12 cellular contexts compared by ENCODE assay signal in genomic region chr11:111945198-111945597, GRCh38. TPM values are rescaled to one million over a fixed set of nuclear protein-coding genes. Genes with fewer than 3 reads are reported as not detected.
DNase-seq lines count a peak whose midpoint lies in the region; FAIRE-seq and TF ChIP-seq lines count a peak whose summit lies in the region.
"Had no signal": no experiment of that assay in that cellular context is flagged by ENCODE, and none has a peak within 500 bp of the region (broad histone marks: within the 10 kb centered on the region; RNA-seq: fewer than 3 reads in every experiment).

No MANE protein-coding gene starts in this region.

- no peak for FAIRE-seq in GM12892 (lab: Jason Lieb, UNC)
- FAIRE-seq: islet of Langerhans had no signal

- peak; percentile 34 for DNase-seq in HK-2 (ENCODE audit: unreplicated experiment)
- DNase-seq in RPMI7951 (ENCODE audit: low read depth), result peak; percentile 51
- DNase-seq in dermis blood vessel endothelial cell, result peak; percentile 66
- peak; percentile 65 for DNase-seq in renal cortical epithelial cell (ENCODE audit: low read depth)
- DNase-seq in NCI-H774 (lab: John Stamatoyannopoulos, UW), result no peak
- no peak for DNase-seq in C1 segment of cervical spinal cord (lab: John Stamatoyannopoulos, UW)
- no peak for DNase-seq in GM12892 (ENCODE audit: insufficient read length)
- DNase-seq: Caco-2; central memory CD4-positive, alpha-beta T cell; NCI-H345 had no signal

- no peak for TF ChIP-seq POLR2A in GM12892 (IDR thresholded peaks at IDR 0.05; ENCODE audit: low read depth, low read length)

RNA-seq across cellular contexts. Expression of gene DIXDC1, which starts 8.1 kb away (rescaled TPM):
- 15.0 and 17.8 TPM in 2 replicates for total RNA-seq in RPMI7951 (2014; rRNA removed; shearing (Covaris generic))
- total RNA-seq in dermis blood vessel endothelial cell, result 17.7 and 30.8 TPM in 2 replicates
- 58.9 and 64.7 TPM in 2 replicates for total RNA-seq in renal cortical epithelial cell
- 1.7 TPM for polyA plus RNA-seq in GM12892 (2012; ENCODE audit: missing spikeins)

RNA-seq across cellular contexts. Expression of gene C11orf52, which starts 26.5 kb away (rescaled TPM):
- total RNA-seq in RPMI7951 (2014; rRNA removed; shearing (Covaris generic)), result not detected in 2 replicates
- total RNA-seq in dermis blood vessel endothelial cell (0.17 and 0.47 TPM in 2 replicates), renal cortical epithelial cell (9.2 and 15.3 TPM in 2 replicates)
- polyA plus RNA-seq in GM12892 (2012; ENCODE audit: missing spikeins), result not detected

RNA-seq across cellular contexts. Expression of gene HSPB2, which starts 32.7 kb away (rescaled TPM):
- total RNA-seq in RPMI7951 (2014; rRNA removed; shearing (Covaris generic)), result not detected in 2 replicates
- total RNA-seq in dermis blood vessel endothelial cell (not detected in 2 replicates), renal cortical epithelial cell (0.10 and 0.69 TPM in 2 replicates)
- not detected for polyA plus RNA-seq in GM12892 (2012; ENCODE audit: missing spikeins)
- total RNA-seq: Caco-2 had no signal

RNA-seq across cellular contexts. Expression of gene CRYAB, which starts 33.6 kb away (rescaled TPM):
- total RNA-seq in RPMI7951 (2014; rRNA removed; shearing (Covaris generic)), result 0.29 TPM in 1 of 2 replicates, not detected in the other
- 1.0 and 1.7 TPM in 2 replicates for total RNA-seq in dermis blood vessel endothelial cell
- total RNA-seq in renal cortical epithelial cell, result 63.0 and 179 TPM in 2 replicates
- polyA plus RNA-seq in GM12892 (2012; ENCODE audit: missing spikeins), result 0.40 TPM
- total RNA-seq: PC-9 had no signal

Comparison
In these comparisons a context has a peak if more than half of its experiments do, and no peak if none do; other contexts are left out.
1. DNase-seq: peak in HK-2 (single experiment), RPMI7951 (single experiment), dermis blood vessel endothelial cell (single experiment) and renal cortical epithelial cell (single experiment); none in NCI-H774 (single experiment), C1 segment of cervical spinal cord (0 of 14) and GM12892 (single experiment).